ENCODE assay signal across 14 cellular contexts in the genomic region with DNA sequence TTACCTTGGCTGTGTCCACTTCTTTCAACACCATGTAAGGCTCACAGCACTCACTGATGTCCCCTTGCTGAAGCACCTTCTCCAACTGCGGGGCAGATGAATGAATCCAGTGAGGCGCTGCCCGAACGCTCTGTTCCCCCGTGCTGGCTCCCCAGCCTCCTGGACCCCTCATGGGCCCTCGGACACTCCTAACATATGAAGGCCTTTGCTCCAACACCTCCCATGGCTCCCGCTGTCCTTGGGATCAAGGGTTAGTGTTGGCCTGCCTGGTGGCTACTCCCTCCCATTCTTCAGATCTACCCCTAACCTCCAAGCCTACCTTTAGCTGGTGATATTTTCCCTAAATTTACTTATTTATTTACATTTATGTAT. TPM values are rescaled to one million over a fixed set of nuclear protein-coding genes. Genes with fewer than 3 reads are reported as not detected.
DNase-seq lines count a peak whose midpoint lies in the region; ATAC-seq and TF ChIP-seq lines count a peak whose summit lies in the region.
"Had no signal": no experiment of that assay in that cellular context is flagged by ENCODE, and none has a peak within 500 bp of the region (broad histone marks: within the 10 kb centered on the region; RNA-seq: fewer than 3 reads in every experiment).

No MANE protein-coding gene starts in this region.

- H3K27ac ChIP-seq in OCI-LY7 (ENCODE audit: low read depth, low read length, poor library complexity, severe bottlenecking) (no peak overlapping the region), fibroblast of lung (ENCODE audit: insufficient read depth, low read length) (no peak overlapping the region), osteoblast (ENCODE audit: low read depth, low read length) (no peak overlapping the region)

- H3K4me3 Mint-ChIP-seq in stimulated activated naive CD8-positive, alpha-beta T cell treated with anti-CD3 and anti-CD28 coated beads, Interleukin-15, amount 100 ng/mL, for 72 hours, result peak overlapping the region in 1 of 2 donors; percentile 63

- TF ChIP-seq CTCF in BE2C (IDR thresholded peaks at IDR 0.05; ENCODE audit: low read depth, low read length), result no peak
- no peak for TF ChIP-seq CTCF in OCI-LY7 (conservative IDR thresholded peaks at IDR 0.05; ENCODE audit: low read length)
- no peak for TF ChIP-seq CTCF in fibroblast of lung (conservative IDR thresholded peaks at IDR 0.05 in 1 of 2, IDR thresholded peaks at IDR 0.05 in 1 of 2; ENCODE audit: low read depth in 1 of 2, low read length in 2 of 2)
- no peak for TF ChIP-seq CTCF in osteoblast (IDR thresholded peaks at IDR 0.05; ENCODE audit: extremely low read depth, low read depth, low read length)

- H3K9me3 Mint-ChIP-seq in stimulated activated naive CD8-positive, alpha-beta T cell treated with anti-CD3 and anti-CD28 coated beads, Interleukin-15, amount 100 ng/mL, for 72 hours, result peaks cover 0 to 3% of the 10 kb centered on the region in 2 donors
- H3K9me3 Mint-ChIP-seq: activated naive CD4-positive, alpha-beta T cell treated with anti-CD3 and anti-CD28 coated beads, Interleukin-2, amount 50 U/mL, for 72 hours had no signal

- no peak overlapping the region for H2AFZ ChIP-seq in OCI-LY7 (ENCODE audit: low read length)
- H2AFZ ChIP-seq in fibroblast of lung (ENCODE audit: low read length), result peak overlapping the region; percentile 60
- peak overlapping the region; percentile 65 for H2AFZ ChIP-seq in osteoblast (ENCODE audit: low read length)

- H3K4me3 ChIP-seq in BE2C (ENCODE audit: low read depth, low read length) (peak overlapping the region; percentile 47), OCI-LY7 (ENCODE audit: low read depth, low read length, poor library complexity, severe bottlenecking) (no peak overlapping the region), fibroblast of lung (replicated peaks in 1 of 4; ENCODE audit: control extremely low read depth in 1 of 4, insufficient read depth in 1 of 4, low read depth in 3 of 4, low read length in 4 of 4) (no peak overlapping the region), osteoblast (ENCODE audit: insufficient read depth, low read length) (no peak overlapping the region)
- H3K4me3 ChIP-seq: mucosa of descending colon, skin epidermis had no signal

- BruUV-seq in OCI-LY7 (replicated peaks; lab: Mats Ljungman, UMichigan), result no TSS peak

- H3K27me3 Mint-ChIP-seq in stimulated activated naive CD8-positive, alpha-beta T cell treated with anti-CD3 and anti-CD28 coated beads, Interleukin-15, amount 100 ng/mL, for 72 hours, result peaks cover 53% of the 10 kb centered on the region

- no peak overlapping the region for H3K27ac Mint-ChIP-seq in stimulated activated naive CD8-positive, alpha-beta T cell treated with anti-CD3 and anti-CD28 coated beads, Interleukin-15, amount 100 ng/mL, for 72 hours
- H3K27ac Mint-ChIP-seq: activated naive CD4-positive, alpha-beta T cell treated with anti-CD3 and anti-CD28 coated beads, Interleukin-2, amount 50 U/mL, for 72 hours had no signal

- H3K4me1 ChIP-seq in BE2C (peaks cover 2% of the 10 kb centered on the region; the same call in 1 of the 2 replicates), OCI-LY7 (ENCODE audit: insufficient read depth, low read length, poor library complexity, severe bottlenecking) (no peaks in the 10 kb centered on the region), fibroblast of lung (ENCODE audit: control insufficient read depth, extremely low read depth, insufficient read depth, low read length) (peaks cover 5% of the 10 kb centered on the region), osteoblast (ENCODE audit: insufficient read depth, low read length) (peaks cover 7% of the 10 kb centered on the region)

- DNase-seq in BE2C (no peak), OCI-LY7 (ENCODE audit: low spot score) (no peak), fibroblast of lung (ENCODE audit: low read depth in 2 of 2) (no peak), osteoblast (ENCODE audit: insufficient read length, low spot score, missing footprints) (peak; percentile 31), T-helper 9 cell (no peak), glomerular visceral epithelial cell (ENCODE audit: extremely low spot score) (no peak), NCI-H2081 treated with DMSO at 0.1 percent for 48 hours (lab: John Stamatoyannopoulos, UW) (no peak)
- no peak for DNase-seq in stimulated activated naive CD8-positive, alpha-beta T cell treated with anti-CD3 and anti-CD28 coated beads, Interleukin-15, amount 100 ng/mL, for 72 hours

- H3K36me3 ChIP-seq in BE2C, result no peaks in the 10 kb centered on the region
- peaks cover 18% of the 10 kb centered on the region for H3K36me3 ChIP-seq in OCI-LY7 (ENCODE audit: insufficient read depth, low read length)
- peaks cover 2% of the 10 kb centered on the region for H3K36me3 ChIP-seq in fibroblast of lung (ENCODE audit: control insufficient read depth, insufficient read depth, low read length)
- H3K36me3 ChIP-seq in osteoblast (ENCODE audit: insufficient read depth, low read length), result peaks cover 3% of the 10 kb centered on the region

- no peak overlapping the region for H3K9ac ChIP-seq in fibroblast of lung (ENCODE audit: insufficient read depth, low read length)

- POLR2A ChIA-PET in OCI-LY7 (lab: Charles Lee), result no interaction called here

- H3K4me2 ChIP-seq in OCI-LY7 (ENCODE audit: low read length) (peak overlapping the region; percentile 36; the same call in 1 of the 2 replicates), fibroblast of lung (ENCODE audit: extremely low read depth, insufficient read depth, low read length) (peak overlapping the region; percentile 15), osteoblast (ENCODE audit: insufficient read depth, low read length) (peak overlapping the region; percentile 64)

- H3K9me3 ChIP-seq in BE2C (no peaks in the 10 kb centered on the region), OCI-LY7 (ENCODE audit: low read length) (no peaks in the 10 kb centered on the region), fibroblast of lung (ENCODE audit: control insufficient read depth, insufficient read depth, low read depth, low read length) (no peaks in the 10 kb centered on the region), osteoblast (ENCODE audit: low read depth, low read length) (no peaks in the 10 kb centered on the region)
- H3K9me3 ChIP-seq: mucosa of descending colon had no signal

- H3K4me1 Mint-ChIP-seq in stimulated activated naive CD8-positive, alpha-beta T cell treated with anti-CD3 and anti-CD28 coated beads, Interleukin-15, amount 100 ng/mL, for 72 hours, result peaks cover 11% of the 10 kb centered on the region

- intact Hi-C loops in OCI-LY7 (cut with micrococcal nuclease; ENCODE audit: unreplicated experiment), result loop anchor here (2.0 kb wide), 1 partner anchor 21 kb away; no protein-coding TSS in a partner anchor

- no peak for ATAC-seq in stimulated activated naive CD8-positive, alpha-beta T cell treated with anti-CD3 and anti-CD28 coated beads, Interleukin-15, amount 100 ng/mL, for 72 hours

- H3K79me2 ChIP-seq in OCI-LY7 (ENCODE audit: insufficient read depth, low read depth, low read length) (no peaks in the 10 kb centered on the region), fibroblast of lung (ENCODE audit: control insufficient read depth, insufficient read depth, low read length) (no peaks in the 10 kb centered on the region), osteoblast (ENCODE audit: insufficient read depth, low read length) (no peaks in the 10 kb centered on the region)

- H4K20me1 ChIP-seq in OCI-LY7 (ENCODE audit: insufficient read depth, low read length) (no peaks in the 10 kb centered on the region), fibroblast of lung (ENCODE audit: control insufficient read depth, extremely low read depth, insufficient read depth, low read length) (no peaks in the 10 kb centered on the region), osteoblast (ENCODE audit: insufficient read depth, low read length) (no peaks in the 10 kb centered on the region)

- no peaks in the 10 kb centered on the region for H3K9me2 ChIP-seq in OCI-LY7 (ENCODE audit: insufficient read depth, low read length)

- CTCF ChIA-PET in OCI-LY7 (lab: Charles Lee; ENCODE audit: unreplicated experiment), result interaction anchor here (0.7 kb wide), 1 partner anchor 192 kb away, joined by 12 read pairs; no protein-coding TSS in a partner anchor

- no peaks in the 10 kb centered on the region for H3K27me3 ChIP-seq in BE2C
- no peaks in the 10 kb centered on the region for H3K27me3 ChIP-seq in fibroblast of lung (ENCODE audit: control insufficient read depth, insufficient read depth, low read length)
- H3K27me3 ChIP-seq in osteoblast (ENCODE audit: insufficient read depth, low read length), result no peaks in the 10 kb centered on the region

RNA-seq across cellular contexts. Expression of gene ANGPTL8, which starts 4.4 kb away (rescaled TPM):
- polyA plus RNA-seq in BE2C (2012; ENCODE audit: insufficient read depth, insufficient read length, low read depth), result not detected
- total RNA-seq in OCI-LY7 (2014; rRNA removed; shearing (Covaris generic)), result not detected in 2 replicates
- total RNA-seq in OCI-LY7 (2022), result 1.0 TPM in 1 of 2 replicates, not detected in the other
- total RNA-seq in fibroblast of lung, result not detected in 2 replicates
- not detected in 2 replicates for polyA plus RNA-seq in fibroblast of lung
- not detected in 2 replicates for polyA plus RNA-seq in fibroblast of lung (2012)
- polyA minus RNA-seq in fibroblast of lung (ENCODE audit: low replicate concordance), result not detected in 2 replicates
- total RNA-seq in osteoblast, result not detected in 2 replicates
- total RNA-seq: activated naive CD4-positive, alpha-beta T cell treated with anti-CD3 and anti-CD28 coated beads, Interleukin-2, amount 50 U/mL, for 72 hours; dermis blood vessel endothelial cell; glomerular endothelial cell; mucosa of descending colon had no signal
- polyA plus RNA-seq: CD14-positive monocyte had no signal

RNA-seq across cellular contexts. Expression of gene DOCK6, which starts 18.5 kb away (rescaled TPM):
- polyA plus RNA-seq in BE2C (2012; ENCODE audit: insufficient read depth, insufficient read length, low read depth), result 2.4 TPM
- 16.6 and 24.1 TPM in 2 replicates for total RNA-seq in OCI-LY7 (2014; rRNA removed; shearing (Covaris generic))
- 74.6 and 78.2 TPM in 2 replicates for total RNA-seq in OCI-LY7 (2022)
- total RNA-seq in fibroblast of lung, result 10.5 and 17.7 TPM in 2 replicates
- polyA plus RNA-seq in fibroblast of lung, result 6.9 and 10.0 TPM in 2 replicates
- polyA plus RNA-seq in fibroblast of lung (2012), result 17.6 and 27.7 TPM in 2 replicates
- 30.9 and 34.4 TPM in 2 replicates for polyA minus RNA-seq in fibroblast of lung (ENCODE audit: low replicate concordance)
- 12.7 and 183 TPM in 2 replicates for total RNA-seq in osteoblast

RNA-seq across cellular contexts. Expression of gene KANK2, which starts 46.4 kb away (rescaled TPM):
- 38.0 TPM for polyA plus RNA-seq in BE2C (2012; ENCODE audit: insufficient read depth, insufficient read length, low read depth)
- 135 and 186 TPM in 2 replicates for total RNA-seq in OCI-LY7 (2014; rRNA removed; shearing (Covaris generic))
- total RNA-seq in OCI-LY7 (2022) (174 TPM in 2 replicates), fibroblast of lung (435 and 511 TPM in 2 replicates), osteoblast (253 and 295 TPM in 2 replicates)
- polyA plus RNA-seq in fibroblast of lung, result 192 and 197 TPM in 2 replicates
- polyA plus RNA-seq in fibroblast of lung (2012), result 343 and 345 TPM in 2 replicates
- polyA minus RNA-seq in fibroblast of lung (ENCODE audit: low replicate concordance), result 1,080 and 1,176 TPM in 2 replicates

RNA-seq across cellular contexts. Expression of gene TSPAN16, which starts 52.2 kb away (rescaled TPM):
- polyA plus RNA-seq in BE2C (2012; ENCODE audit: insufficient read depth, insufficient read length, low read depth), result not detected
- total RNA-seq in OCI-LY7 (2014; rRNA removed; shearing (Covaris generic)), result not detected in 2 replicates
- total RNA-seq in OCI-LY7 (2022) (not detected in 2 replicates), fibroblast of lung (not detected in 2 replicates), osteoblast (not detected in 2 replicates)
- polyA plus RNA-seq in fibroblast of lung, result not detected in 2 replicates
- polyA plus RNA-seq in fibroblast of lung (2012), result not detected in 2 replicates
- not detected in 2 replicates for polyA minus RNA-seq in fibroblast of lung (ENCODE audit: low replicate concordance)
- total RNA-seq: activated naive CD4-positive, alpha-beta T cell treated with anti-CD3 and anti-CD28 coated beads, Interleukin-2, amount 50 U/mL, for 72 hours; dermis blood vessel endothelial cell; glomerular endothelial cell; mucosa of descending colon had no signal
